Comparison of ENCODE assay signal across 23 cellular contexts in the genomic region with DNA sequence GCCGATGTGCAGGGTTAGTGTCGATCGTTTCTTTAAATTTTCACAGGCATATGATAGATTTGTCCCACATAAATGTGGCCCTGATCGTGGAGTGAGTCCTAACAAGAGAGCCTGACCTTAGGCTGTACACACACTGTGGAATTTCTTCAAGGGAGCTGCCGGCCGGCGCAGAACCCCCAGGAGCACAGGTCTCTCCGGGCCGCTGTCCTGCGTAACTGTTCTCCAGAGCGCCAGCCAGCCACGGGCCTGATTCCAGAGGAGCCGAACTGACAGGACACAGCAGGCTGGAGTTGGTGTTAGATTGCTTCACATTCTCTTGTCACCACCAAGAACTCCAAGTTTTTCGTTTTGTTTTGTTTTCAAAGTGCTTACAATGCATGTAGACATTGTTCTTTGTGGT. TPM values are rescaled to one million over a fixed set of nuclear protein-coding genes. Genes with fewer than 3 reads are reported as not detected.
"Had no signal": no experiment of that assay in that cellular context is flagged by ENCODE, and none has a peak within 500 bp of the region (broad histone marks: within the 10 kb centered on the region; RNA-seq: fewer than 3 reads in every experiment).

No MANE protein-coding gene starts in this region.

- DNase-seq: cerebellar nuclear complex; effector memory CD8-positive, alpha-beta T cell; esophagus squamous epithelium; foreskin melanocyte; head of caudate nucleus; kidney; left cardiac atrium; occipital lobe; pancreas; right lobe of liver; stimulated activated CD4-positive, alpha-beta T cell treated with anti-CD3 and anti-CD28 coated beads, Interleukin-4, amount 100 ng/mL, for 1 hour; stimulated activated naive CD8-positive, alpha-beta T cell treated with anti-CD3 and anti-CD28 coated beads, Interleukin-15, amount 100 ng/mL, for 72 hours; testis had no signal

- H3K4me3 Mint-ChIP-seq: dendritic cell treated with granulocyte-macrophage colony-stimulating factor and Interleukin-4, amounts not matched to agents 40 ng/mL and 50 ng/mL, for 4 days; effector memory CD8-positive, alpha-beta T cell; memory B cell; mesothelial cell of epicardium; nephron; stimulated activated memory B cell treated with anti-CD40 and anti-IgM and Interleukin-4, amounts not matched to agents 10 μg/mL and 1 μg/mL and 100 μg/mL, for 72 hours; stimulated activated naive CD8-positive, alpha-beta T cell treated with anti-CD3 and anti-CD28 coated beads, Interleukin-15, amount 100 ng/mL, for 72 hours had no signal

- H2AFZ ChIP-seq: hepatocyte had no signal

- H3K27ac Mint-ChIP-seq: dendritic cell treated with granulocyte-macrophage colony-stimulating factor and Interleukin-4, amounts not matched to agents 40 ng/mL and 50 ng/mL, for 4 days; memory B cell; mesothelial cell of epicardium; nephron; progenitor cell of endocrine pancreas; stimulated activated memory B cell treated with anti-CD40 and anti-IgM and Interleukin-4, amounts not matched to agents 10 μg/mL and 1 μg/mL and 100 μg/mL, for 72 hours had no signal

- H3K27me3 ChIP-seq: esophagus squamous epithelium, hepatocyte, pancreas, right lobe of liver, testis, tibial nerve had no signal

- H3K4me1 Mint-ChIP-seq: memory B cell; mesothelial cell of epicardium; stimulated activated memory B cell treated with anti-CD40 and anti-IgM and Interleukin-4, amounts not matched to agents 10 μg/mL and 1 μg/mL and 100 μg/mL, for 72 hours had no signal

- H3K4me1 ChIP-seq: pancreas, testis had no signal

- H3K27me3 Mint-ChIP-seq: dendritic cell treated with granulocyte-macrophage colony-stimulating factor and Interleukin-4, amounts not matched to agents 40 ng/mL and 50 ng/mL, for 4 days; effector memory CD8-positive, alpha-beta T cell; memory B cell; progenitor cell of endocrine pancreas; stimulated activated memory B cell treated with anti-CD40 and anti-IgM and Interleukin-4, amounts not matched to agents 10 μg/mL and 1 μg/mL and 100 μg/mL, for 72 hours; stimulated activated naive CD8-positive, alpha-beta T cell treated with anti-CD3 and anti-CD28 coated beads, Interleukin-15, amount 100 ng/mL, for 72 hours had no signal

- H3K9me3 ChIP-seq: esophagus squamous epithelium, pancreas, right lobe of liver, testis, tibial nerve had no signal

- H3K27ac ChIP-seq: esophagus squamous epithelium, hepatocyte, pancreas, right lobe of liver, testis had no signal

- H3K4me2 ChIP-seq: hepatocyte had no signal

- H3K9me3 Mint-ChIP-seq: dendritic cell treated with granulocyte-macrophage colony-stimulating factor and Interleukin-4, amounts not matched to agents 40 ng/mL and 50 ng/mL, for 4 days; effector memory CD8-positive, alpha-beta T cell; memory B cell; mesothelial cell of epicardium; nephron; stimulated activated memory B cell treated with anti-CD40 and anti-IgM and Interleukin-4, amounts not matched to agents 10 μg/mL and 1 μg/mL and 100 μg/mL, for 72 hours; stimulated activated naive CD8-positive, alpha-beta T cell treated with anti-CD3 and anti-CD28 coated beads, Interleukin-15, amount 100 ng/mL, for 72 hours had no signal

- H3K4me3 ChIP-seq: esophagus squamous epithelium, hepatocyte, pancreas, right lobe of liver, testis, tibial nerve had no signal

- ATAC-seq: effector memory CD8-positive, alpha-beta T cell; pancreas; right lobe of liver; stimulated activated memory B cell treated with anti-CD40 and anti-IgM and Interleukin-4, amounts not matched to agents 10 μg/mL and 1 μg/mL and 100 μg/mL, for 72 hours; stimulated activated naive CD8-positive, alpha-beta T cell treated with anti-CD3 and anti-CD28 coated beads, Interleukin-15, amount 100 ng/mL, for 72 hours had no signal

RNA-seq across cellular contexts. Expression of gene SHH, which starts 37.3 kb away (rescaled TPM):
- total RNA-seq: esophagus squamous epithelium, left cardiac atrium, lower leg skin, subcutaneous adipose tissue had no signal
